In the genomic region with DNA sequence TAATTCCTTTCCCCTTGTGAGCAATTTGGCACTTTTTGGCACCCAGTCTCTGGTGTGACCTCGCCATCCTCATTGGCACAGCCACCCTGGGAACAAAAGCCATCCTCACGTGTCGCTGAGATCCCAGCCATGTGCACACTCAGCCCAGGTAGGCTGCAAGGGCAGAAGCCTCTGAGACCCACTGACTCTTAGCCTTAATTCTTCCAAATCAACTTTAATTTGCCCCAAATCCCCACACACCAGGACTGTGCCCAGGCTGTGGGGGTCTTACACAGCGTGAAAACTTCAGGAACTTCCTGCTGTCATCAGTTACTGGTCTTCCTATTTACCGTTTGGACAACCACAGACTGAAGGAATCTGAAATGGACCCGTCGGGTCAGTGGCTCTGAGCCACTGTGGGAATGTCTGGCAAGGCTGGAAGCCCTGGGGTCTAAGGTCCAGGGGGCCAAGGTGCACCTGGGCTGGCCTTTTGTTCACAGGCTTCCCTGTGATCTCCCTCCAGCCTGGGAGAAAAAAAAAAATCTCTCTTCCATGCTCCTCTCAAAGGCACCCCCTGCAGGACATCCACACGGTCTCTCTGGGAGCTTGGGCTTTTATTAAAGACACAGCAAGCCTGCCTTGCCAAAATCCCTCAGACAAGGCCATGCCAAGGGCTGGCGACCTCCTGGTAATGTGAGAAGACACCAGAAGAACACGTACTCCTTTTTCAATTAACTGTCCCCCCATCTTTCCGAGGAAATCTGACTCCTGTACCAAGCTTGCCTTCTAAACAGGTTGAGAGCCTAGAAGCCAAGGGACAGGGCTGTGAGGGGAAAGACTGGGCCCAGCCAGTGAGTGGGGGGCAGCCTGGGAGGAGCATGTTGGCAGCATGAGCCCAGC, we compare ENCODE assay signal across 8 cellular contexts. TPM values are rescaled to one million over a fixed set of nuclear protein-coding genes. Genes with fewer than 3 reads are reported as not detected.
A peak's percentile ranks its signal among the peaks of the same experiment; 100 is the strongest.
DNase-seq lines count a peak whose midpoint lies in the region; ATAC-seq and TF ChIP-seq lines count a peak whose summit lies in the region.

No MANE protein-coding gene starts in this region.

- no peak overlapping the region for H3K27ac ChIP-seq in body of pancreas

- H3K27me3 ChIP-seq in GM06990 (replicated peaks; ENCODE audit: control insufficient read depth, insufficient read depth, low read length) (no peaks in the 10 kb centered on the region; the same call in 1 of the 2 replicates), body of pancreas (no peaks in the 10 kb centered on the region)

- TF ChIP-seq CTCF in GM06990 (IDR thresholded peaks at IDR 0.05; ENCODE audit: insufficient read depth, low read length, poor library complexity, severe bottlenecking) (peak; percentile 29), body of pancreas (IDR thresholded peaks at IDR 0.05) (peak; percentile 32 to 68 (median 62))

- DNase-seq in GM06990 (ENCODE audit: extremely low read depth, insufficient read length) (no peak), NCI-H1694 treated with DMSO at 0.1 percent for 48 hours (lab: John Stamatoyannopoulos, UW) (peak; percentile 63), body of pancreas (peak; percentile 72 to 82 (median 77)), kidney tubule cell (ENCODE audit: low spot score) (peak; percentile 76)
- DNase-seq in activated CD8-positive, alpha-beta memory T cell treated with anti-CD3 and anti-CD28 coated beads, Interleukin-2, amount 50 U/mL, for 4 hours = no peak
- no peak for DNase-seq in stimulated activated CD4-positive, alpha-beta T cell treated with anti-CD3 and anti-CD28 coated beads, Interleukin-4, amount 100 ng/mL, for 4 hours

- ATAC-seq in body of pancreas (peak; percentile 69), GM18520 (IDR thresholded peaks at IDR 0.05; ENCODE audit: unreplicated experiment) (no peak), HG03108 (IDR thresholded peaks at IDR 0.05; ENCODE audit: unreplicated experiment) (no peak)

- no peaks in the 10 kb centered on the region for H3K36me3 ChIP-seq in GM06990 (ENCODE audit: control insufficient read depth, insufficient read depth, low read length)
- H3K36me3 ChIP-seq in body of pancreas (replicated peaks in 1 of 2; ENCODE audit: insufficient read depth in 1 of 2, low read depth in 2 of 2) = no peaks in the 10 kb centered on the region

- no peak overlapping the region for H3K4me3 ChIP-seq in GM06990 (replicated peaks; ENCODE audit: low read depth, low read length)
- H3K4me3 ChIP-seq in body of pancreas = no peak overlapping the region

- peaks cover 8% of the 10 kb centered on the region for H3K4me1 ChIP-seq in body of pancreas

- TF ChIP-seq POLR2A in body of pancreas (IDR thresholded peaks at IDR 0.05) = no peak

- WGBS in body of pancreas, 2 donors = 16 to 29% methylated on average over 5 to 11 of the region's 11 CpGs

- no peaks in the 10 kb centered on the region for H3K9me3 ChIP-seq in body of pancreas

- intact Hi-C loops in body of pancreas (cut with DNase I) = no loop called here

RNA-seq across cellular contexts. Expression of a gene that starts 42.1 kb away (rescaled TPM):
- 100 to 1,000 TPM in 1 of 2 donors, 10 to 100 TPM in 1; 39.9 to 100 TPM for total RNA-seq in body of pancreas

Comparison
In these comparisons a context has a peak if more than half of its experiments do, and no peak if none do; other contexts are left out.
1. DNase-seq: peak in NCI-H1694 treated with DMSO at 0.1 percent for 48 hours (single experiment), body of pancreas (4 of 4) and kidney tubule cell (single experiment); none in GM06990 (single experiment), activated CD8-positive, alpha-beta memory T cell treated with anti-CD3 and anti-CD28 coated beads, Interleukin-2, amount 50 U/mL, for 4 hours (single experiment) and stimulated activated CD4-positive, alpha-beta T cell treated with anti-CD3 and anti-CD28 coated beads, Interleukin-4, amount 100 ng/mL, for 4 hours (0 of 2).